Comparison of ENCODE assay signal across 8 cellular contexts in the genomic region with DNA sequence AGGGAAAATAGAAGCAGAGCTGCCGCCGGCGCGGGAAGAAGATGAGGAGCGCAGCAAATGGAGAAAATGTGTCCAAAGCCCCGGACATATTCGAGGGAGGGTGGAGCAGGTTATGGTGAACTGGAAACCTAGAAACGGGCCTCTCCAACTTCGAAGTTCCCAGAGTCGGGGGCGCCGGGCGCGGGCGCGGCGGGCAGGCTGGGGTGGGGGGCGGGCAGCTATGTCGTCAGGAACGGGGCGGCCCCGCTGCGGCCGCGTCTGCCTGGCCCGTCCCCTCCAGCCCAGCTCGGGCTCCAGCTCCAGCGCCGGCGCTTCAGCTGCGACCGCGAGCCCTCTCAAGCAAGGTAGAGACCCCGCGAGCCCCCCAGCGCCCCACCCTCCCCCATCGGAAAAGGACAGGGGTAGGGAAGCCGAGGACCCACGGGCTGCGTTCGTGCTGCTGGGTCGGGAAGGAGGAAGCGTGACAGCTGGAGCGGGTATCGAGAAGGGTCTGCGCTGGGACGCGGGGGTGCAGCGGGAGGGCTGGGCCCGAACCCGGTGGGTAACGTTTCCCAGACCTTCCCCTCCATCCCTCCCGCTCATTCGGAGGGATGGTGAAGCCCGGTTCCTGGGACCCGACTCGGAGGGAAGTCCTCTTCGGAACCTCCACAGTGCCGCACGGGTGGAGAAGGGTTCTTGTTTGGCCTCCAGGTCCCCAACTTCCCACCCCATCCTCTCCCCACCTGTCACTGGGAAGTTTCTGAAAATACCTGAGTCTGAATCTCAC. TPM values are rescaled to one million over a fixed set of nuclear protein-coding genes. Genes with fewer than 3 reads are reported as not detected.
DNase-seq lines count a peak whose midpoint lies in the region; ATAC-seq and TF ChIP-seq lines count a peak whose summit lies in the region.

No MANE protein-coding gene starts in this region.

- TF ChIP-seq CTCF in mammary epithelial cell (conservative IDR thresholded peaks at IDR 0.05 in 1 of 2, IDR thresholded peaks at IDR 0.05 in 1 of 2; ENCODE audit: extremely low read depth in 1 of 2, insufficient read depth in 1 of 2, low read depth in 1 of 2, low read length in 2 of 2) = no peak

- no peaks in the 10 kb centered on the region for H3K9me3 Mint-ChIP-seq in immature natural killer cell

- no peaks in the 10 kb centered on the region for H3K9me3 ChIP-seq in mammary epithelial cell (replicated peaks; ENCODE audit: insufficient read depth, low read length)

- intact Hi-C loops in mammary epithelial cell (cut with micrococcal nuclease) = loop anchor here (2.0 kb wide), 3 partner anchors 25 to 193 kb away; a partner anchor contains a TSS

- CTCF ChIA-PET in mammary epithelial cell (lab: Charles Lee; ENCODE audit: low non-redundant PET) = interaction anchor here (0.6 kb wide), 1 partner anchor 139 kb away, joined by 10 read pairs; no protein-coding TSS in a partner anchor

- peak overlapping the region; percentile 49 for H2AFZ ChIP-seq in mammary epithelial cell (ENCODE audit: low read depth, low read length)

- H3K36me3 Mint-ChIP-seq in immature natural killer cell = peaks cover under 1 to 3% (median 2%) of the 10 kb centered on the region in 3 donors

- peak overlapping the region; percentile 95 for H3K9ac ChIP-seq in mammary epithelial cell (ENCODE audit: insufficient read depth, low read length)

- peak overlapping the region; percentile 96 to 100 (median 99) for H3K4me3 Mint-ChIP-seq in immature natural killer cell

- peaks cover 67% of the 10 kb centered on the region for H3K4me1 ChIP-seq in mammary epithelial cell (ENCODE audit: insufficient read depth, low read length)

- no peaks in the 10 kb centered on the region for H3K36me3 ChIP-seq in mammary epithelial cell (ENCODE audit: insufficient read depth, low read length)

- peak overlapping the region; percentile 87 for H3K4me2 ChIP-seq in mammary epithelial cell (ENCODE audit: insufficient read depth, low read depth, low read length)

- ATAC-seq in GM21825 (IDR thresholded peaks at IDR 0.05; ENCODE audit: unreplicated experiment) = no peak

- H3K27me3 ChIP-seq in mammary epithelial cell (ENCODE audit: insufficient read depth, low read length) = no peaks in the 10 kb centered on the region

- peaks cover 12 to 13% (median 12%) of the 10 kb centered on the region in 3 donors for H3K27me3 Mint-ChIP-seq in immature natural killer cell (ENCODE audit: low read depth in 3 of 3)

- dilution Hi-C loops in mammary epithelial cell (cut with HindIII; ENCODE audit: low sequenced_read_pairs) = loop anchor here (10.0 kb wide), 2 partner anchors 63 to 217 kb away; a partner anchor contains a TSS

- H3K27ac ChIP-seq in mammary epithelial cell (ENCODE audit: insufficient read depth, low read depth, low read length) = peak overlapping the region; percentile 95

- peaks cover 56 to 63% of the 10 kb centered on the region in 2 donors for H3K4me1 Mint-ChIP-seq in immature natural killer cell

- in situ Hi-C loops in mammary epithelial cell (cut with MboI; ENCODE audit: low sequenced_read_pairs in 2 of 2) = no loop called here

- H3K79me2 ChIP-seq in mammary epithelial cell (ENCODE audit: insufficient read depth, low read length) = peaks cover 71% of the 10 kb centered on the region

- H3K4me3 ChIP-seq in mammary epithelial cell (replicated peaks in 1 of 3; ENCODE audit: insufficient read depth in 1 of 3, low read depth in 2 of 3, low read length in 3 of 3) (peak overlapping the region; percentile 63 to 95 (median 92)), skeletal muscle cell (ENCODE audit: low read depth, low read length) (peak overlapping the region; percentile 85)

- BruUV-seq in mammary epithelial cell (replicated peaks; lab: Mats Ljungman, UMichigan) = no TSS peak

- WGBS in mammary epithelial cell (ENCODE audit: low coverage, missing lambda C conversion rate) = 0% methylated on average over 7 of the region's 60 CpGs

- peak; percentile 49 for DNase-seq in activated T-cell treated with anti-CD3 and anti-CD28 coated beads, Interleukin-2, amount 50 U/mL, for 1 hour
- DNase-seq in activated T-cell treated with anti-CD3 and anti-CD28 coated beads for 4 hours (no peak), RPMI8226 (peak; percentile 31), mammary epithelial cell (no peak), immature natural killer cell (peak; percentile 37 to 46 (median 45)), skeletal muscle cell (ENCODE audit: low read depth) (no peak), SHP77 treated with DMSO at 0.1 percent for 48 hours (lab: John Stamatoyannopoulos, UW) (no peak)

- peak overlapping the region; percentile 93 to 99 (median 98) for H3K27ac Mint-ChIP-seq in immature natural killer cell

- no peaks in the 10 kb centered on the region for H4K20me1 ChIP-seq in mammary epithelial cell (ENCODE audit: insufficient read depth, low read length)

RNA-seq across cellular contexts. Expression of a gene that starts 1.0 kb away (rescaled TPM):
- 100 to 1,000 TPM; 204 to 378 TPM for total RNA-seq in mammary epithelial cell
- polyA plus RNA-seq in mammary epithelial cell = 195 TPM
- 263 TPM for polyA minus RNA-seq in mammary epithelial cell
- 10 to 100 TPM; 14.9 to 38.1 (median 19.7) TPM for polyA plus RNA-seq in immature natural killer cell

RNA-seq across cellular contexts. Expression of a gene that starts 4.3 kb away (rescaled TPM):
- 10 to 100 TPM; 37.2 to 38.0 TPM for total RNA-seq in mammary epithelial cell
- 47.8 TPM for polyA plus RNA-seq in mammary epithelial cell
- 28.7 TPM for polyA minus RNA-seq in mammary epithelial cell
- polyA plus RNA-seq in immature natural killer cell = 10 to 100 TPM; 41.2 to 66.3 (median 54.2) TPM

RNA-seq across cellular contexts. Expression of a gene that starts 33.9 kb away (rescaled TPM):
- 1 to 10 TPM in 1 of 2 donors, under 1 TPM in 1; 0.67 to 1.9 TPM for total RNA-seq in mammary epithelial cell
- polyA plus RNA-seq in mammary epithelial cell (1.4 TPM), immature natural killer cell (under 1 TPM in 1 of 3 donors, not detected in 2; 0.44 TPM)
- not detected for polyA minus RNA-seq in mammary epithelial cell

RNA-seq across cellular contexts. Expression of a gene that starts 34.7 kb away (rescaled TPM):
- total RNA-seq in mammary epithelial cell = 10 to 100 TPM; 17.5 to 54.9 TPM
- polyA plus RNA-seq in mammary epithelial cell = 50.0 TPM
- polyA minus RNA-seq in mammary epithelial cell = 154 TPM
- polyA plus RNA-seq in immature natural killer cell = 10 to 100 TPM; 11.6 to 27.7 (median 13.4) TPM

RNA-seq across cellular contexts. Expression of a gene that starts 41.9 kb away (rescaled TPM):
- total RNA-seq in mammary epithelial cell = 10 to 100 TPM; 79.4 to 92.5 TPM
- polyA plus RNA-seq in mammary epithelial cell = 87.1 TPM
- 153 TPM for polyA minus RNA-seq in mammary epithelial cell
- polyA plus RNA-seq in immature natural killer cell = 10 to 100 TPM; 54.6 to 80.6 (median 76.9) TPM

Comparison
In these comparisons a context has a peak if more than half of its experiments do, and no peak if none do; other contexts are left out.
1. DNase-seq: peak in activated T-cell treated with anti-CD3 and anti-CD28 coated beads, Interleukin-2, amount 50 U/mL, for 1 hour (single experiment), RPMI8226 (single experiment) and immature natural killer cell (3 of 3); none in activated T-cell treated with anti-CD3 and anti-CD28 coated beads for 4 hours (single experiment), mammary epithelial cell (single experiment), skeletal muscle cell (single experiment) and SHP77 treated with DMSO at 0.1 percent for 48 hours (single experiment).